ENCODE assay signal across 8 cellular contexts in the genomic region with DNA sequence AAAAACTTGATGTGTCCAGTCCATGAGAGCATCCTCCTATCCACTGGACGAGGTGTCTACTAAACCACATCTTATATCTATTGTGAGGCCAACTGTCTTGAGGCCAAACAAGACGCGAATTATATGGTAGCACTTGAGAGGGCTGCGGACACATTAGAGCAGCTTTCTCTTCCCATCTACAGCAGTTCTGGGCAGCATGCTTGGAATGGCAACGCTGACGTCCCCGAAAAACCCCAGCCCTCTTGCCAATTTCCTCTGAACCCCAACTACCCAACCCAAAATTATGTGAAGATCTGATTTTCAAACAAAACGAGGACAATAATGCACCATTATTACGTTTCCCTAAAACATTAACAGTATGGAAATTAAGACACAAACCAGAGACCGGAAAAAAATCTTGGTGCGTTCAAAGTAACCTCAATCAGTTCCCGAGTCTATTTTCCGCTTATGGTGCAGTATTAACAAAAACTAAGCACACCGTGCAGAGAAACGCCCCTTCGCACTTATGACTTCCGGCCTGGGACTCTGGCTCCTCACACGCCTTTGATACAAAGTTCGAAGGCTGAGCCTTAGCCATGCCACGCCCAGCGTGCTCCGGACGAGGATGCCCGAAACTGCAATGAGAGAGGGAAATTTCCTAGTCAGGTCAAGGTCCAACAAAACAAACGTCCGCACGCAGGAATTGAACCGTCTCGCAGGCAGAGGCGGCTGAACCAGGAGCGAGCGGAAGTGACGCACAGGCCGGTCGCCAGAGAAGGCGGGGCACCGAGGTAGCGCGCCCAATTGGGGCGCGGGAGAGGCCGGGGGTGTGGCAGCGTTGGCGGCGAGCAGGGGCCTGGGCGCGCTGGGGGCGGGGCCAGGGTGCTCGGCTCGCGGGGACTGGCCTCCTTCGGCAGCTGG. TPM values are rescaled to one million over a fixed set of nuclear protein-coding genes. Genes with fewer than 3 reads are reported as not detected.
DNase-seq lines count a peak whose midpoint lies in the region; ATAC-seq and TF ChIP-seq lines count a peak whose summit lies in the region.

No MANE protein-coding gene starts in this region.

- H3K9me3 ChIP-seq in HAP-1 (no peaks in the 10 kb centered on the region), MG63 (no peaks in the 10 kb centered on the region)

- H3K27ac Mint-ChIP-seq in nephron: peak overlapping the region; percentile 99 to 100 (median 99)

- peak overlapping the region; percentile 95 to 99 (median 99) for H3K4me3 Mint-ChIP-seq in nephron

- in situ Hi-C loops in HAP-1 (cut with MboI; ENCODE audit: low sequenced_read_pairs): no loop called here

- H3K4me3 ChIP-seq in HAP-1 (peak overlapping the region; percentile 94), MG63 (peak overlapping the region; percentile 76)

- peak; percentile 97 for DNase-seq in EH (ENCODE audit: low read depth)
- peak; percentile 92 to 98 for DNase-seq in HAP-1 (ENCODE audit: low spot score in 2 of 2)
- DNase-seq in MG63: peak; percentile 94
- peak; percentile 82 to 85 for DNase-seq in SHP77 (lab: John Stamatoyannopoulos, UW)
- DNase-seq in activated gamma-delta T cell (lab: John Stamatoyannopoulos, UW): peak; percentile 95
- peak; percentile 97 for DNase-seq in fibroblast of the conjunctiva (ENCODE audit: low read depth)
- DNase-seq in stimulated activated naive CD8-positive, alpha-beta T cell treated with anti-CD3 and anti-CD28 coated beads, Interleukin-15, Interleukin-2, amounts not matched to agents 100 U/mL and 50 U/mL, for 24 hours: peak; percentile 99

- no peaks in the 10 kb centered on the region for H3K36me3 ChIP-seq in HAP-1 (replicated peaks)
- H3K36me3 ChIP-seq in MG63: no peaks in the 10 kb centered on the region

- no peaks in the 10 kb centered on the region for H3K27me3 ChIP-seq in HAP-1 (ENCODE audit: low read depth)
- H3K27me3 ChIP-seq in MG63: no peaks in the 10 kb centered on the region

- H3K36me3 Mint-ChIP-seq in nephron (ENCODE audit: low read depth): no peaks in the 10 kb centered on the region

- no peaks in the 10 kb centered on the region for H3K9me3 Mint-ChIP-seq in nephron

- peaks cover 24% of the 10 kb centered on the region for H3K4me1 Mint-ChIP-seq in nephron

- H3K27me3 Mint-ChIP-seq in nephron (ENCODE audit: low read depth): no peaks in the 10 kb centered on the region

- TF ChIP-seq CTCF in nephron (IDR thresholded peaks at IDR 0.05; ENCODE audit: unreplicated experiment in 3 of 3): no peak

- peaks cover 16% of the 10 kb centered on the region for H3K4me1 ChIP-seq in HAP-1

- peak; percentile 93 for ATAC-seq in stimulated activated naive CD8-positive, alpha-beta T cell treated with anti-CD3 and anti-CD28 coated beads, Interleukin-15, Interleukin-2, amounts not matched to agents 100 U/mL and 50 U/mL, for 24 hours

RNA-seq across cellular contexts. Expression of a gene that starts 0.5 kb away (rescaled TPM):
- 17.5 and 23.9 TPM in 2 replicates for total RNA-seq in MG63 (2014; rRNA removed; shearing (Covaris generic); ENCODE audit: low replicate concordance)

RNA-seq across cellular contexts. Expression of a gene that starts 54.6 kb away (rescaled TPM):
- 4.1 and 7.6 TPM in 2 replicates for total RNA-seq in MG63 (2014; rRNA removed; shearing (Covaris generic); ENCODE audit: low replicate concordance)

Comparison
In these comparisons a context has a peak if more than half of its experiments do, and no peak if none do; other contexts are left out.
1. Peak in every context shown above with its lines: DNase-seq, ATAC-seq and H3K4me3 ChIP-seq.